ENCODE assay signal across 19 cellular contexts in the genomic region with DNA sequence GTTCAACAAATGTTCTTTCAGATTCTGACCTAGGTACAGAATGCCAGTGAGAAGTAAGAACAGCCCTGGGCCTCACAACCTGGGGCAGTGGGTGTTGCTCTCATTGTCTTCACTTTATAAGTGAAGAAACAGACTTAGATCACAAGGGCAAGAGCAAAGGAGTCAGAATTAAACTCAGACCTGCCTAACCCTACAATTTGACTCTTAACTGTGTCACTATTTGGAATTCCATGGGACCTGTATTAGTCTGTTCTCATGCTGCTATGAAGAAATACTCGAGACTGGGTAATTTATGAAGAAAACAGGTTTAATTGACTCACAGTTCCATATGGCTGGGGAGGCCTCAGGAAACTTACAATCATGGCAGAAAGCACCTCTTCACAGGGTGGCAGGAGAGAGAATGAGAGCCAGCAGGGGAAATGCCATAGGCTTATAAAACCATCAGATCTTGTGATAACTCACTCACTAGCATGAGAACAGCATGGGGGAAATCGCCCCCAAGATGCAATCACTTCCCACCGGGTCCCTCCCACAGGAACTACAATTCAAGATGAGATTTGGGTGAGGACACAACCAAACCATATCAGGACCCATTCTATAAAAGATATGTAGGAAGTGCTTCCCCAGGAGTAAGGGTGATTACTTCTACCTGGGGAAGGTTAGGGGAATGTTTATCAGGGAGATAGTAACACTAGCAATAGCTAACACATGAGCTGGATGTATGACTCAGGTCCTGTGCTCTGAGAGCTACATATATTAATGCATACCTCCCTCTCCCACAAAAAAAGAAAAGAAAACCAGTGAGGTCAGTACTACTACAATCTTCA.
DNase-seq lines count a peak whose midpoint lies in the region; TF ChIP-seq lines count a peak whose summit lies in the region.
"Had no signal": no experiment of that assay in that cellular context is flagged by ENCODE, and none has a peak within 500 bp of the region (broad histone marks: within the 10 kb centered on the region; RNA-seq: fewer than 3 reads in every experiment).

No MANE protein-coding gene starts in this region.

- peak; percentile 74 for DNase-seq in HPDE6-E6E7 (ENCODE audit: extremely low spot score)
- peak in 1 of 2 experiments; percentile 24 for DNase-seq in SJCRH30
- peak; percentile 50 for DNase-seq in epithelial cell of prostate (ENCODE audit: low read depth, low spot score)
- DNase-seq in smooth muscle cell (lab: John Stamatoyannopoulos, UW; ENCODE audit: unreplicated experiment): no peak
- DNase-seq in activated CD4-positive, alpha-beta T cell treated with anti-CD3 and anti-CD28 coated beads for 48 hours: no peak
- DNase-seq in activated T-cell treated with anti-CD3 and anti-CD28 coated beads, Interleukin-2, amount 50 U/mL, for 1 hour: no peak
- DNase-seq in NCI-H1436 (lab: John Stamatoyannopoulos, UW): no peak
- DNase-seq: activated CD4-positive, alpha-beta T cell treated with anti-CD3 and anti-CD28 coated beads, Interleukin-2, amount 10 ng/mL, durations not matched to agents 7 days and 5 days; activated naive CD8-positive, alpha-beta T cell treated with anti-CD3 and anti-CD28 coated beads, Interleukin-2, amount 10 ng/mL, durations not matched to agents 7 days and 5 days; activated T-cell treated with anti-CD3 and anti-CD28 coated beads, Interleukin-2, amount 50 U/mL, for 4 hours; CD8-positive, alpha-beta T cell; colonic mucosa; KG1; NCI-H1694 treated with DMSO at 0.1 percent for 48 hours; NCI-H526; T-helper 17 cell; upper lobe of right lung had no signal

- no peak overlapping the region for H2AFZ ChIP-seq in smooth muscle cell (ENCODE audit: low read depth)

- H3K9me3 ChIP-seq in SJCRH30 (replicated peaks): no peaks in the 10 kb centered on the region
- no peaks in the 10 kb centered on the region for H3K9me3 ChIP-seq in smooth muscle cell (replicated peaks; ENCODE audit: low read depth)
- H3K9me3 ChIP-seq: colonic mucosa, right atrium auricular region, upper lobe of right lung had no signal

- no peaks in the 10 kb centered on the region for H4K20me1 ChIP-seq in smooth muscle cell (ENCODE audit: low read depth)

- H3K9ac ChIP-seq in smooth muscle cell (ENCODE audit: low read depth): peak overlapping the region; percentile 44

- H3F3A ChIP-seq in smooth muscle cell (ENCODE audit: low read depth): peaks cover 15% of the 10 kb centered on the region

- H3K27ac ChIP-seq in SJCRH30 (peak overlapping the region; percentile 67), epithelial cell of prostate (peak overlapping the region; percentile 82), smooth muscle cell (ENCODE audit: low read depth) (peak overlapping the region; percentile 82)
- H3K27ac ChIP-seq: colonic mucosa, right atrium auricular region, upper lobe of right lung had no signal

- WGBS in smooth muscle cell (ENCODE audit: low lambda C conversion rate): 73% methylated on average over 3 of the region's 3 CpGs

- no peaks in the 10 kb centered on the region for H3K27me3 ChIP-seq in SJCRH30
- H3K27me3 ChIP-seq in smooth muscle cell (ENCODE audit: low read depth): no peaks in the 10 kb centered on the region
- H3K27me3 ChIP-seq: colonic mucosa, right atrium auricular region, upper lobe of right lung had no signal

- no peaks in the 10 kb centered on the region for H3K79me2 ChIP-seq in smooth muscle cell (ENCODE audit: low read depth)

- H3K4me1 ChIP-seq in SJCRH30: peaks cover 71% of the 10 kb centered on the region
- H3K4me1 ChIP-seq in smooth muscle cell (ENCODE audit: low read depth): peaks cover 24% of the 10 kb centered on the region
- H3K4me1 ChIP-seq: colonic mucosa, right atrium auricular region had no signal

- peak overlapping the region; percentile 15 for H3K4me2 ChIP-seq in smooth muscle cell

- no peaks in the 10 kb centered on the region for H3K36me3 ChIP-seq in SJCRH30
- no peaks in the 10 kb centered on the region for H3K36me3 ChIP-seq in smooth muscle cell (ENCODE audit: low read depth)
- H3K36me3 ChIP-seq: colonic mucosa, right atrium auricular region, upper lobe of right lung had no signal

- no peak overlapping the region for H3K4me3 ChIP-seq in SJCRH30
- no peak overlapping the region for H3K4me3 ChIP-seq in smooth muscle cell
- H3K4me3 ChIP-seq: colonic mucosa, lung, right atrium auricular region, upper lobe of right lung had no signal

- TF ChIP-seq CTCF in smooth muscle cell (IDR thresholded peaks at IDR 0.05; ENCODE audit: borderline replicate concordance, insufficient read depth, poor library complexity, severe bottlenecking): no peak

Comparison
In these comparisons a context has a peak if more than half of its experiments do, and no peak if none do; other contexts are left out.
1. DNase-seq: peak in HPDE6-E6E7 (single experiment) and epithelial cell of prostate (single experiment); none in smooth muscle cell (single experiment), activated CD4-positive, alpha-beta T cell treated with anti-CD3 and anti-CD28 coated beads for 48 hours (single experiment), activated T-cell treated with anti-CD3 and anti-CD28 coated beads, Interleukin-2, amount 50 U/mL, for 1 hour (single experiment) and NCI-H1436 (single experiment).
2. Peak in every context shown above with its lines, with median percentiles within 50 percentile points of each other: H3K27ac ChIP-seq.